Comparison of ENCODE assay signal across 12 cellular contexts in the genomic region with DNA sequence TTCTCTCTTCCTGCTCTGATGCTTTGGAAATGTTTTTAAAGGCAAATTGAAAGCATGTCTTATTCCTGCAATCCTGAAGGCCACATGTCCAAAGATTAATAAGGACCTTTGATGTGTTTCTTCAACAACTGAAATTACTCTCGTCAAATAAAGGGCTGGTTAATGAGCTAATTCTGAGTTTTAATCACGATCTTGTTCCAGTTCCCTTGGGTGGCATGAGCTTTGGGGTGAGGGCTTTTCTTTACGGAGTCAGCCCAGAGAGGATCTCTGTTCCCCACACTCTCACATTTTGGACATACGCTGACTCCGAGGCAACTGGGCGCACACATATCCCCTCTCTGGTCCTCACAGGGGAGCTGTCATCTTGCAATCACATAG. TPM values are rescaled to one million over a fixed set of nuclear protein-coding genes. Genes with fewer than 3 reads are reported as not detected.
DNase-seq lines count a peak whose midpoint lies in the region; ATAC-seq, FAIRE-seq and TF ChIP-seq lines count a peak whose summit lies in the region.
"Had no signal": no experiment of that assay in that cellular context is flagged by ENCODE, and none has a peak within 500 bp of the region (broad histone marks: within the 10 kb centered on the region; RNA-seq: fewer than 3 reads in every experiment).

No MANE protein-coding gene starts in this region.

- H3K56ac ChIP-seq in H1 (replicated peaks; ENCODE audit: insufficient read length, low read depth, low read length), result no peak overlapping the region

- H2AFZ ChIP-seq in ACC112 (ENCODE audit: low read length, unreplicated experiment), result no peak overlapping the region
- peak overlapping the region; percentile 26; the same call in 1 of the 2 replicates for H2AFZ ChIP-seq in H1 (ENCODE audit: low read length)
- peak overlapping the region; percentile 98 for H2AFZ ChIP-seq in neural progenitor cell (replicated peaks)

- H4K8ac ChIP-seq in H1 (ENCODE audit: extremely low read depth, insufficient read depth, low read length), result no peak overlapping the region

- no peak overlapping the region for H2BK120ac ChIP-seq in H1 (replicated peaks; ENCODE audit: low read depth, low read length)

- no peak for TF ChIP-seq RAD21 in H1 (IDR thresholded peaks at IDR 0.05 in 1 of 2, conservative IDR thresholded peaks at IDR 0.05 in 1 of 2; ENCODE audit: low read depth in 2 of 2, low read length in 2 of 2)

- H3K9me3 ChIP-seq in HUES48 (ENCODE audit: control insufficient read depth, insufficient read depth, low read length), result no peaks in the 10 kb centered on the region
- no peaks in the 10 kb centered on the region for H3K9me3 ChIP-seq in H1 (ENCODE audit: insufficient read depth in 2 of 2, low read depth in 1 of 2, low read length in 1 of 2)
- H3K9me3 ChIP-seq in neural progenitor cell (ENCODE audit: low read depth), result no peaks in the 10 kb centered on the region

- TF ChIP-seq CTCF in H1 (IDR thresholded peaks at IDR 0.05; ENCODE audit: control extremely low read depth in 1 of 3, insufficient read depth in 1 of 3, low read depth in 1 of 3, low read length in 3 of 3) (no peak), neural progenitor cell (IDR thresholded peaks at IDR 0.05) (no peak), foreskin keratinocyte (conservative IDR thresholded peaks at IDR 0.05) (no peak)

- no peak overlapping the region for H2BK12ac ChIP-seq in H1 (ENCODE audit: low read depth, low read length)

- peaks cover 8% of the 10 kb centered on the region for H3K27me3 Mint-ChIP-seq in neural progenitor cell (ENCODE audit: insufficient read depth, low read depth)

- no peak overlapping the region for H3K27ac Mint-ChIP-seq in neural progenitor cell

- no peak overlapping the region for H3K18ac ChIP-seq in H1 (ENCODE audit: extremely low read depth, low read length)

- no peak for DNase-seq in H1 (ENCODE audit: low read depth in 1 of 2, low spot score in 2 of 2)
- no peak for DNase-seq in neural progenitor cell (ENCODE audit: low spot score)
- no peak for DNase-seq in foreskin keratinocyte
- no peak for DNase-seq in NCI-H187 treated with DMSO at 0.1 percent for 48 hours (lab: John Stamatoyannopoulos, UW)
- DNase-seq in HuH-7 (ENCODE audit: low spot score), result no peak
- DNase-seq: central memory CD4-positive, alpha-beta T cell; NCI-H2029 had no signal

- peaks cover 28% of the 10 kb centered on the region for H3F3A ChIP-seq in neural progenitor cell (ENCODE audit: low read depth)

- H2BK5ac ChIP-seq in H1 (ENCODE audit: low read depth, low read length), result no peak overlapping the region

- H3K23me2 ChIP-seq in H1 (ENCODE audit: low read depth, low read length), result peaks cover 11% of the 10 kb centered on the region; the same call in 1 of the 2 replicates

- H3K4me2 ChIP-seq in H1 (ENCODE audit: insufficient read depth in 1 of 2, low read depth in 2 of 2, low read length in 2 of 2) (peak overlapping the region; percentile 69 to 80), neural progenitor cell (peak overlapping the region; percentile 97)

- no peak overlapping the region for H4K91ac ChIP-seq in H1 (replicated peaks; ENCODE audit: insufficient read length, low read length)

- no peak for TF ChIP-seq EP300 in H1 (IDR thresholded peaks at IDR 0.05; ENCODE audit: borderline replicate concordance in 1 of 2, low read depth in 2 of 2, low read length in 2 of 2)

- 60% methylated on average over 6 of the region's 6 CpGs; no CpG with 5 or more reads in 1 of the 2 experiments for WGBS in H1 (ENCODE audit: extremely low coverage in 1 of 2, insufficient coverage in 1 of 2, insufficient read length in 1 of 2, insufficient replicate concordance in 2 of 2, low coverage in 1 of 2, low lambda C conversion rate in 2 of 2, missing lambda C conversion rate in 1 of 2), 2 experiments

- TF ChIP-seq POLR2A in H1 (IDR thresholded peaks at IDR 0.05; ENCODE audit: control extremely low read depth in 1 of 2, low read depth in 2 of 2, low read length in 2 of 2), result no peak

- no peaks in the 10 kb centered on the region for H4K20me1 ChIP-seq in H1 (replicated peaks in 1 of 2; ENCODE audit: control insufficient read depth in 1 of 2, insufficient read depth in 2 of 2, low read length in 2 of 2)
- no peaks in the 10 kb centered on the region for H4K20me1 ChIP-seq in neural progenitor cell (ENCODE audit: low read depth)

- H3K4me1 Mint-ChIP-seq in neural progenitor cell, result peaks cover 70% of the 10 kb centered on the region

- no peak for FAIRE-seq in H1 (lab: Jason Lieb, UNC)

- H2BK15ac ChIP-seq in H1 (ENCODE audit: low read length), result no peak overlapping the region

- H2BK20ac ChIP-seq in H1 (ENCODE audit: low read length), result no peak overlapping the region

- H3K4me3 ChIP-seq in ACC112 (ENCODE audit: low read depth, low read length), result peak overlapping the region; percentile 67
- H3K4me3 ChIP-seq in HUES48 (ENCODE audit: low read depth, low read length), result peak overlapping the region; percentile 53
- H3K4me3 ChIP-seq in H1 (ENCODE audit: extremely low read depth in 1 of 4, insufficient read depth in 2 of 4, low read depth in 3 of 4, low read length in 4 of 4), result peak overlapping the region; percentile 45 to 64 (median 49); a peak in 6 of 8 replicates
- H3K4me3 ChIP-seq in neural progenitor cell, result peak overlapping the region; percentile 67

- no peaks in the 10 kb centered on the region for H3K79me1 ChIP-seq in H1 (ENCODE audit: low read depth, low read length)

- H3K4me1 ChIP-seq in ACC112 (ENCODE audit: control insufficient read depth, insufficient read depth, low read length, unreplicated experiment) (no peaks in the 10 kb centered on the region), HUES48 (ENCODE audit: control insufficient read depth, insufficient read depth, low read length) (peaks cover 5% of the 10 kb centered on the region), H1 (replicated peaks in 1 of 4; ENCODE audit: control insufficient read depth in 3 of 4, insufficient read depth in 4 of 4, low read length in 3 of 4) (peaks cover 0 to 4% (median 2%) of the 10 kb centered on the region in 4 experiments; a peak in 1 of 7 replicates), neural progenitor cell (peaks cover 48% of the 10 kb centered on the region), foreskin keratinocyte (no peaks in the 10 kb centered on the region)

- POLR2A ChIA-PET in H1 (lab: Charles Lee; ENCODE audit: partially characterized antibody), result interaction anchor here (0.8 kb wide), 1 partner anchor 10 kb away, joined by 3 read pairs; no protein-coding TSS in a partner anchor

- H4K5ac ChIP-seq in H1 (ENCODE audit: insufficient read length, low read depth, low read length), result no peak overlapping the region

- H2AK5ac ChIP-seq in H1 (ENCODE audit: low read depth, low read length), result no peak overlapping the region

- CTCF ChIA-PET in H1 (lab: Charles Lee; ENCODE audit: partially characterized antibody), result interaction anchor here (0.7 to 4.3 kb wide), 10 partner anchors 8 to 275 kb away, joined by 3 to 24 read pairs (median 5); no protein-coding TSS in a partner anchor

- H3K4me3 Mint-ChIP-seq in neural progenitor cell, result peak overlapping the region; percentile 77

- H3K27me3 ChIP-seq in ACC112 (ENCODE audit: insufficient read depth, low read length) (peaks cover 96% of the 10 kb centered on the region), HUES48 (ENCODE audit: control insufficient read depth, insufficient read depth, low read length) (peaks cover 47% of the 10 kb centered on the region), H1 (replicated peaks in 1 of 4; ENCODE audit: control insufficient read depth in 3 of 4, extremely low read depth in 1 of 4, insufficient read depth in 3 of 4, low read length in 3 of 4) (peaks cover 4 to 42% (median 34%) of the 10 kb centered on the region in 4 experiments), neural progenitor cell (peaks cover 44% of the 10 kb centered on the region), foreskin keratinocyte (peaks cover 98% of the 10 kb centered on the region)

- no peak for ATAC-seq in foreskin keratinocyte
- no peak for ATAC-seq in HG02970 (IDR thresholded peaks at IDR 0.05; ENCODE audit: low FRiP score, unreplicated experiment)

- H3K23ac ChIP-seq in H1 (ENCODE audit: insufficient read length), result no peak overlapping the region

- no peaks in the 10 kb centered on the region for H3K36me3 Mint-ChIP-seq in neural progenitor cell

- H3K36me3 ChIP-seq in ACC112 (ENCODE audit: insufficient read depth, low read length) (no peaks in the 10 kb centered on the region), HUES48 (ENCODE audit: control insufficient read depth, insufficient read depth, low read length) (no peaks in the 10 kb centered on the region), H1 (ENCODE audit: control insufficient read depth in 2 of 4, insufficient read depth in 4 of 4, low read length in 3 of 4) (no peaks in the 10 kb centered on the region), neural progenitor cell (no peaks in the 10 kb centered on the region)

- no peaks in the 10 kb centered on the region for H3K9me3 Mint-ChIP-seq in neural progenitor cell

- H3K27ac ChIP-seq in ACC112 (ENCODE audit: low read depth, low read length), result no peak overlapping the region
- no peak overlapping the region for H3K27ac ChIP-seq in HUES48 (ENCODE audit: low read depth, low read length)
- no peak overlapping the region for H3K27ac ChIP-seq in H1 (ENCODE audit: low read depth, low read length)
- no peak overlapping the region for H3K27ac ChIP-seq in neural progenitor cell
- no peak overlapping the region for H3K27ac ChIP-seq in foreskin keratinocyte

- H3K14ac ChIP-seq in H1 (ENCODE audit: insufficient read length), result no peak overlapping the region

- H3K9ac ChIP-seq in HUES48 (ENCODE audit: low read depth, low read length), result no peak overlapping the region
- H3K9ac ChIP-seq in H1 (replicated peaks in 1 of 4; ENCODE audit: extremely low read depth in 1 of 4, low read depth in 3 of 4, low read length in 3 of 4), result no peak overlapping the region
- no peak overlapping the region for H3K9ac ChIP-seq in neural progenitor cell

- no peaks in the 10 kb centered on the region for H3K79me2 ChIP-seq in ACC112 (ENCODE audit: control insufficient read depth, insufficient read depth, low read length, unreplicated experiment)
- H3K79me2 ChIP-seq in H1 (ENCODE audit: control insufficient read depth in 1 of 2, insufficient read depth in 2 of 2, low read length in 2 of 2), result no peaks in the 10 kb centered on the region
- H3K79me2 ChIP-seq in neural progenitor cell (ENCODE audit: low read depth), result no peaks in the 10 kb centered on the region

- no peak overlapping the region for H3K4ac ChIP-seq in H1 (replicated peaks; ENCODE audit: insufficient read length, low read depth, low read length)

RNA-seq across cellular contexts. Expression of a gene that starts 0.4 kb away (rescaled TPM):
- total RNA-seq in H1 (2021; fragmentation: NEBNext Ultra II Directional; extraction: Animal tissue kit (Norgen Biotek cat#: 25700)), result 0.19 and 0.25 TPM in 2 replicates
- polyA plus RNA-seq in H1 (2011; rRNA removed) (0.27 and 0.32 TPM in 2 replicates), foreskin keratinocyte (not detected in 2 replicates)
- polyA plus RNA-seq in H1 (2011; cell fraction: cytosol; rRNA removed), result 0.08 TPM
- 0.21 TPM for polyA plus RNA-seq in H1 (2011; cell fraction: nucleus; rRNA removed)
- polyA plus RNA-seq in H1 (2012, experiment 1 of 2), result 0.14 to 0.24 TPM (median 0.20 TPM) in 4 replicates
- 0.26 TPM for polyA plus RNA-seq in H1 (2012, experiment 2 of 2)
- 0.28 TPM for polyA plus RNA-seq in H1 (2013, experiment 1 of 2)
- 0.24 TPM for polyA plus RNA-seq in H1 (2013, experiment 2 of 2)
- 0.10 TPM in 1 of 2 replicates, not detected in the other for polyA minus RNA-seq in H1 (2011; rRNA and poly(A)+ RNA removed)
- polyA minus RNA-seq in H1 (2011; cell fraction: cytosol; rRNA and poly(A)+ RNA removed), result not detected
- not detected for polyA minus RNA-seq in H1 (2011; cell fraction: nucleus; rRNA and poly(A)+ RNA removed)
- total RNA-seq in neural progenitor cell (ENCODE audit: low replicate concordance) (0.28 and 1.6 TPM in 2 replicates), foreskin keratinocyte (not detected in 2 replicates)
- total RNA-seq: T-helper 2 cell treated with Interferon-gamma antibody and Interleukin-4, amounts not matched to agents 100 ng/mL and 5 ng/mL, for 36 hours had no signal

RNA-seq across cellular contexts. Expression of a gene that starts 22.7 kb away (rescaled TPM):
- total RNA-seq in H1 (2021; fragmentation: NEBNext Ultra II Directional; extraction: Animal tissue kit (Norgen Biotek cat#: 25700)), result not detected in 2 replicates
- polyA plus RNA-seq in H1 (2011; rRNA removed), result not detected in 2 replicates
- polyA plus RNA-seq in H1 (2011; cell fraction: cytosol; rRNA removed), result not detected
- not detected for polyA plus RNA-seq in H1 (2011; cell fraction: nucleus; rRNA removed)
- polyA plus RNA-seq in H1 (2012, experiment 1 of 2), result not detected in 4 replicates
- not detected for polyA plus RNA-seq in H1 (2012, experiment 2 of 2)
- not detected for polyA plus RNA-seq in H1 (2013, experiment 1 of 2)
- not detected for polyA plus RNA-seq in H1 (2013, experiment 2 of 2)
- not detected in 2 replicates for polyA minus RNA-seq in H1 (2011; rRNA and poly(A)+ RNA removed)
- polyA minus RNA-seq in H1 (2011; cell fraction: cytosol; rRNA and poly(A)+ RNA removed), result not detected
- not detected for polyA minus RNA-seq in H1 (2011; cell fraction: nucleus; rRNA and poly(A)+ RNA removed)
- total RNA-seq in neural progenitor cell (ENCODE audit: low replicate concordance), result 0.19 TPM in 1 of 2 replicates, not detected in the other
- total RNA-seq in foreskin keratinocyte, result not detected in 2 replicates
- not detected in 2 replicates for polyA plus RNA-seq in foreskin keratinocyte
- total RNA-seq: T-helper 2 cell treated with Interferon-gamma antibody and Interleukin-4, amounts not matched to agents 100 ng/mL and 5 ng/mL, for 36 hours had no signal

RNA-seq across cellular contexts. Expression of a gene that starts 48.6 kb away (rescaled TPM):
- not detected in 2 replicates for total RNA-seq in H1 (2021; fragmentation: NEBNext Ultra II Directional; extraction: Animal tissue kit (Norgen Biotek cat#: 25700))
- not detected in 2 replicates for polyA plus RNA-seq in H1 (2011; rRNA removed)
- polyA plus RNA-seq in H1 (2011; cell fraction: cytosol; rRNA removed), result not detected
- not detected for polyA plus RNA-seq in H1 (2011; cell fraction: nucleus; rRNA removed)
- 0.05 to 0.07 TPM (median 0.07 TPM) in 3 of 4 replicates, not detected in the other for polyA plus RNA-seq in H1 (2012, experiment 1 of 2)
- polyA plus RNA-seq in H1 (2012, experiment 2 of 2), result not detected
- polyA plus RNA-seq in H1 (2013, experiment 1 of 2), result not detected
- not detected for polyA plus RNA-seq in H1 (2013, experiment 2 of 2)
- polyA minus RNA-seq in H1 (2011; rRNA and poly(A)+ RNA removed), result not detected in 2 replicates
- polyA minus RNA-seq in H1 (2011; cell fraction: cytosol; rRNA and poly(A)+ RNA removed), result not detected
- not detected for polyA minus RNA-seq in H1 (2011; cell fraction: nucleus; rRNA and poly(A)+ RNA removed)
- total RNA-seq in neural progenitor cell (ENCODE audit: low replicate concordance), result not detected in 2 replicates
- not detected in 2 replicates for total RNA-seq in foreskin keratinocyte
- polyA plus RNA-seq in foreskin keratinocyte, result not detected in 2 replicates
- total RNA-seq: left lobe of liver; T-helper 2 cell treated with Interferon-gamma antibody and Interleukin-4, amounts not matched to agents 100 ng/mL and 5 ng/mL, for 36 hours had no signal
